In the genomic region with DNA sequence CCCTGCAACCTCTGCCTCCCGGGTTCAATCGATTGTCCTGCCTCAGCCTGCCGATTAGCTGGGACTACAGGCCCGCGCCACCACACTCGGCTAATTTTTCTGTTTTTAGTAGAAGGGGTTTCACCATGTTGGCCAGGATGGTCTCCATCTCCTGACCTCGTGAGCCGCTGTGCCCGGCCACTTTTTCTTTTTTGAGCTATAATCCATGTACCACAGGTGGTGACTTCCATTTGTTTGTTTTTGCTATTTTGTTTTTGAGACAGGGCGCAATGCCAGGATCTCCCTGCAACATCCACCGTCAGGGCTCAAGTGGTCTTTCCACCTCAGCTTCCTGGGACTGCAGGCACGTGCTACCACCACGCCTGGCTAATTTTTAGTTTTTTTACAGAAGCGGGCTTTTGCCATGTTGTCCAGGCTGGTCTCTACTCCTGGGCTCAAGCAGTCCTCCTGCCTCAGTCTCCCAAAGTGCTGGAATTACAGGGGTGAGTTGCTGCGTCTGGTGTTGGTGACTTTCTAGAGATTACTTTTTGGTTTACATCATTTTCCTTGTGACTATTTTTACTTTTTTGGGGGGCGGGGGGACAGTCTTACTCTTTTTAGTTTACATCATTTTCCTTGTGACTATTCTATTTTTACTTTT, we compare ENCODE assay signal across 1 cellular context.
TF ChIP-seq lines count a peak whose summit lies in the region.

No MANE protein-coding gene starts in this region.

TF ChIP-seq in K562, 482 proteins besides CTCF, POLR2A, EP300 and RAD21 (continued from another document and continues in another):
- TF ChIP-seq, protein P1, sequence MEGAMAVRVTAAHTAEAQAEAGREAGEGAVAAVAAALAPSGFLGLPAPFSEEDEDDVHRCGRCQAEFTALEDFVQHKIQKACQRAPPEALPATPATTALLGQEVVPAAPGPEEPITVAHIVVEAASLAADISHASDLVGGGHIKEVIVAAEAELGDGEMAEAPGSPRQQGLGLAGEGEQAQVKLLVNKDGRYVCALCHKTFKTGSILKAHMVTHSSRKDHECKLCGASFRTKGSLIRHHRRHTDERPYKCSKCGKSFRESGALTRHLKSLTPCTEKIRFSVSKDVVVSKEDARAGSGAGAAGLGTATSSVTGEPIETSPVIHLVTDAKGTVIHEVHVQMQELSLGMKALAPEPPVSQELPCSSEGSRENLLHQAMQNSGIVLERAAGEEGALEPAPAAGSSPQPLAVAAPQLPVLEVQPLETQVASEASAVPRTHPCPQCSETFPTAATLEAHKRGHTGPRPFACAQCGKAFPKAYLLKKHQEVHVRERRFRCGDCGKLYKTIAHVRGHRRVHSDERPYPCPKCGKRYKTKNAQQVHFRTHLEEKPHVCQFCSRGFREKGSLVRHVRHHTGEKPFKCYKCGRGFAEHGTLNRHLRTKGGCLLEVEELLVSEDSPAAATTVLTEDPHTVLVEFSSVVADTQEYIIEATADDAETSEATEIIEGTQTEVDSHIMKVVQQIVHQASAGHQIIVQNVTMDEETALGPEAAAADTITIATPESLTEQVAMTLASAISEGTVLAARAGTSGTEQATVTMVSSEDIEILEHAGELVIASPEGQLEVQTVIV (CRISPR knock-in tag; IDR thresholded peaks at IDR 0.05; ENCODE audit: borderline replicate concordance) = 0 out of 2 replicates have a peak, but pooled peaks have one; percentile 13
- TF ChIP-seq, protein P2, sequence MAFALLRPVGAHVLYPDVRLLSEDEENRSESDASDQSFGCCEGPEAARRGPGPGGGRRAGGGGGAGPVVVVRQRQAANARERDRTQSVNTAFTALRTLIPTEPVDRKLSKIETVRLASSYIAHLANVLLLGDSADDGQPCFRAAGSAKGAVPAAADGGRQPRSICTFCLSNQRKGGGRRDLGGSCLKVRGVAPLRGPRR (CRISPR knock-in tag; IDR thresholded peaks at IDR 0.05) = no peak
- TF ChIP-seq ZNF311 (CRISPR knock-in tag; IDR thresholded peaks at IDR 0.05) (no peak), TAL1 (IDR thresholded peaks at IDR 0.05) (peak; percentile 4; the same call in 1 of the 2 replicates), KLF6 (CRISPR knock-in tag; IDR thresholded peaks at IDR 0.05; ENCODE audit: borderline replicate concordance) (no peak), GTF2F1 (IDR thresholded peaks at IDR 0.05; ENCODE audit: low read depth, low read length) (no peak), TAF7 (tag; IDR thresholded peaks at IDR 0.05) (peak; percentile 24; the same call in 1 of the 2 replicates), LCOR (CRISPR knock-in tag; IDR thresholded peaks at IDR 0.05) (no peak), ZFX (CRISPR knock-in tag; IDR thresholded peaks at IDR 0.05) (no peak; the same call in 1 of the 2 replicates), SMAD4 (CRISPR knock-in tag; conservative IDR thresholded peaks at IDR 0.05) (no peak), HLTF (IDR thresholded peaks at IDR 0.05) (peak; percentile 29; the same call in 1 of the 2 replicates), KDM1A (IDR thresholded peaks at IDR 0.05) (no peak), ZNF12 (CRISPR knock-in tag; IDR thresholded peaks at IDR 0.05) (no peak), SAP30 (IDR thresholded peaks at IDR 0.05; ENCODE audit: borderline replicate concordance, insufficient read depth, low read depth, low read length, poor library complexity, severe bottlenecking) (peak; percentile 54), RBM39 (optimal IDR thresholded peaks at IDR 0.05; ENCODE audit: low read depth, low read length) (peak; percentile 34), MEF2A (IDR thresholded peaks at IDR 0.05; ENCODE audit: control insufficient read depth, low read depth, low read length) (no peak), PHB2 (IDR thresholded peaks at IDR 0.05; ENCODE audit: low read depth) (0 out of 2 replicates have a peak, but pooled peaks have one; percentile 33), KLF1 (tag; IDR thresholded peaks at IDR 0.05) (no peak), XRCC3 (IDR thresholded peaks at IDR 0.05) (no peak), CCNT2 (IDR thresholded peaks at IDR 0.05; ENCODE audit: borderline replicate concordance, extremely low read depth, insufficient read length, low read depth, low read length) (no peak), SETDB1 (IDR thresholded peaks at IDR 0.05; ENCODE audit: low read length) (no peak), MTA1 (IDR thresholded peaks at IDR 0.05; ENCODE audit: borderline replicate concordance) (no peak), C11orf30 (IDR thresholded peaks at IDR 0.05; ENCODE audit: low read depth) (no peak), SRSF1 (IDR thresholded peaks at IDR 0.05; ENCODE audit: low read depth, low read length) (no peak), PML (IDR thresholded peaks at IDR 0.05; ENCODE audit: low read length) (no peak), PHB (CRISPR knock-in tag; IDR thresholded peaks at IDR 0.05) (no peak), RBFOX2 (IDR thresholded peaks at IDR 0.05; ENCODE audit: low read depth, low read length) (peak; percentile 74), ZNF24 (IDR thresholded peaks at IDR 0.05) (no peak), HNRNPL (IDR thresholded peaks at IDR 0.05; ENCODE audit: low read depth, low read length) (no peak), PURB (CRISPR knock-in tag; IDR thresholded peaks at IDR 0.05; ENCODE audit: low read depth) (no peak)
- TF ChIP-seq, protein P3, sequence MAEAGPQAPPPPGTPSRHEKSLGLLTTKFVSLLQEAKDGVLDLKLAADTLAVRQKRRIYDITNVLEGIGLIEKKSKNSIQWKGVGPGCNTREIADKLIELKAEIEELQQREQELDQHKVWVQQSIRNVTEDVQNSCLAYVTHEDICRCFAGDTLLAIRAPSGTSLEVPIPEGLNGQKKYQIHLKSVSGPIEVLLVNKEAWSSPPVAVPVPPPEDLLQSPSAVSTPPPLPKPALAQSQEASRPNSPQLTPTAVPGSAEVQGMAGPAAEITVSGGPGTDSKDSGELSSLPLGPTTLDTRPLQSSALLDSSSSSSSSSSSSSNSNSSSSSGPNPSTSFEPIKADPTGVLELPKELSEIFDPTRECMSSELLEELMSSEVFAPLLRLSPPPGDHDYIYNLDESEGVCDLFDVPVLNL (CRISPR knock-in tag; IDR thresholded peaks at IDR 0.05; ENCODE audit: low read depth) = peak; percentile 52; the same call in 1 of the 2 replicates
- TF ChIP-seq, protein P4, sequence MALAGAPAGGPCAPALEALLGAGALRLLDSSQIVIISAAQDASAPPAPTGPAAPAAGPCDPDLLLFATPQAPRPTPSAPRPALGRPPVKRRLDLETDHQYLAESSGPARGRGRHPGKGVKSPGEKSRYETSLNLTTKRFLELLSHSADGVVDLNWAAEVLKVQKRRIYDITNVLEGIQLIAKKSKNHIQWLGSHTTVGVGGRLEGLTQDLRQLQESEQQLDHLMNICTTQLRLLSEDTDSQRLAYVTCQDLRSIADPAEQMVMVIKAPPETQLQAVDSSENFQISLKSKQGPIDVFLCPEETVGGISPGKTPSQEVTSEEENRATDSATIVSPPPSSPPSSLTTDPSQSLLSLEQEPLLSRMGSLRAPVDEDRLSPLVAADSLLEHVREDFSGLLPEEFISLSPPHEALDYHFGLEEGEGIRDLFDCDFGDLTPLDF (CRISPR knock-in tag; IDR thresholded peaks at IDR 0.05) = peak; percentile 50
- TF ChIP-seq, protein P5, sequence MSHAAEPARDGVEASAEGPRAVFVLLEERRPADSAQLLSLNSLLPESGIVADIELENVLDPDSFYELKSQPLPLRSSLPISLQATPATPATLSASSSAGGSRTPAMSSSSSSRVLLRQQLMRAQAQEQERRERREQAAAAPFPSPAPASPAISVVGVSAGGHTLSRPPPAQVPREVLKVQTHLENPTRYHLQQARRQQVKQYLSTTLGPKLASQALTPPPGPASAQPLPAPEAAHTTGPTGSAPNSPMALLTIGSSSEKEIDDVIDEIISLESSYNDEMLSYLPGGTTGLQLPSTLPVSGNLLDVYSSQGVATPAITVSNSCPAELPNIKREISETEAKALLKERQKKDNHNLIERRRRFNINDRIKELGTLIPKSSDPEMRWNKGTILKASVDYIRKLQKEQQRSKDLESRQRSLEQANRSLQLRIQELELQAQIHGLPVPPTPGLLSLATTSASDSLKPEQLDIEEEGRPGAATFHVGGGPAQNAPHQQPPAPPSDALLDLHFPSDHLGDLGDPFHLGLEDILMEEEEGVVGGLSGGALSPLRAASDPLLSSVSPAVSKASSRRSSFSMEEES (CRISPR knock-in tag; IDR thresholded peaks at IDR 0.05) = no peak
- TF ChIP-seq, protein P6, sequence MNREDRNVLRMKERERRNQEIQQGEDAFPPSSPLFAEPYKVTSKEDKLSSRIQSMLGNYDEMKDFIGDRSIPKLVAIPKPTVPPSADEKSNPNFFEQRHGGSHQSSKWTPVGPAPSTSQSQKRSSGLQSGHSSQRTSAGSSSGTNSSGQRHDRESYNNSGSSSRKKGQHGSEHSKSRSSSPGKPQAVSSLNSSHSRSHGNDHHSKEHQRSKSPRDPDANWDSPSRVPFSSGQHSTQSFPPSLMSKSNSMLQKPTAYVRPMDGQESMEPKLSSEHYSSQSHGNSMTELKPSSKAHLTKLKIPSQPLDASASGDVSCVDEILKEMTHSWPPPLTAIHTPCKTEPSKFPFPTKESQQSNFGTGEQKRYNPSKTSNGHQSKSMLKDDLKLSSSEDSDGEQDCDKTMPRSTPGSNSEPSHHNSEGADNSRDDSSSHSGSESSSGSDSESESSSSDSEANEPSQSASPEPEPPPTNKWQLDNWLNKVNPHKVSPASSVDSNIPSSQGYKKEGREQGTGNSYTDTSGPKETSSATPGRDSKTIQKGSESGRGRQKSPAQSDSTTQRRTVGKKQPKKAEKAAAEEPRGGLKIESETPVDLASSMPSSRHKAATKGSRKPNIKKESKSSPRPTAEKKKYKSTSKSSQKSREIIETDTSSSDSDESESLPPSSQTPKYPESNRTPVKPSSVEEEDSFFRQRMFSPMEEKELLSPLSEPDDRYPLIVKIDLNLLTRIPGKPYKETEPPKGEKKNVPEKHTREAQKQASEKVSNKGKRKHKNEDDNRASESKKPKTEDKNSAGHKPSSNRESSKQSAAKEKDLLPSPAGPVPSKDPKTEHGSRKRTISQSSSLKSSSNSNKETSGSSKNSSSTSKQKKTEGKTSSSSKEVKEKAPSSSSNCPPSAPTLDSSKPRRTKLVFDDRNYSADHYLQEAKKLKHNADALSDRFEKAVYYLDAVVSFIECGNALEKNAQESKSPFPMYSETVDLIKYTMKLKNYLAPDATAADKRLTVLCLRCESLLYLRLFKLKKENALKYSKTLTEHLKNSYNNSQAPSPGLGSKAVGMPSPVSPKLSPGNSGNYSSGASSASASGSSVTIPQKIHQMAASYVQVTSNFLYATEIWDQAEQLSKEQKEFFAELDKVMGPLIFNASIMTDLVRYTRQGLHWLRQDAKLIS (CRISPR knock-in tag; IDR thresholded peaks at IDR 0.05) = peak; percentile 23; the same call in 1 of the 2 replicates
- TF ChIP-seq, protein P7, sequence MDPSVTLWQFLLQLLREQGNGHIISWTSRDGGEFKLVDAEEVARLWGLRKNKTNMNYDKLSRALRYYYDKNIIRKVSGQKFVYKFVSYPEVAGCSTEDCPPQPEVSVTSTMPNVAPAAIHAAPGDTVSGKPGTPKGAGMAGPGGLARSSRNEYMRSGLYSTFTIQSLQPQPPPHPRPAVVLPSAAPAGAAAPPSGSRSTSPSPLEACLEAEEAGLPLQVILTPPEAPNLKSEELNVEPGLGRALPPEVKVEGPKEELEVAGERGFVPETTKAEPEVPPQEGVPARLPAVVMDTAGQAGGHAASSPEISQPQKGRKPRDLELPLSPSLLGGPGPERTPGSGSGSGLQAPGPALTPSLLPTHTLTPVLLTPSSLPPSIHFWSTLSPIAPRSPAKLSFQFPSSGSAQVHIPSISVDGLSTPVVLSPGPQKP (CRISPR knock-in tag; IDR thresholded peaks at IDR 0.05) = no peak
- TF ChIP-seq, protein P8, sequence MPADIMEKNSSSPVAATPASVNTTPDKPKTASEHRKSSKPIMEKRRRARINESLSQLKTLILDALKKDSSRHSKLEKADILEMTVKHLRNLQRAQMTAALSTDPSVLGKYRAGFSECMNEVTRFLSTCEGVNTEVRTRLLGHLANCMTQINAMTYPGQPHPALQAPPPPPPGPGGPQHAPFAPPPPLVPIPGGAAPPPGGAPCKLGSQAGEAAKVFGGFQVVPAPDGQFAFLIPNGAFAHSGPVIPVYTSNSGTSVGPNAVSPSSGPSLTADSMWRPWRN (IDR thresholded peaks at IDR 0.05; ENCODE audit: low read depth) = no peak
- TF ChIP-seq, protein P9, sequence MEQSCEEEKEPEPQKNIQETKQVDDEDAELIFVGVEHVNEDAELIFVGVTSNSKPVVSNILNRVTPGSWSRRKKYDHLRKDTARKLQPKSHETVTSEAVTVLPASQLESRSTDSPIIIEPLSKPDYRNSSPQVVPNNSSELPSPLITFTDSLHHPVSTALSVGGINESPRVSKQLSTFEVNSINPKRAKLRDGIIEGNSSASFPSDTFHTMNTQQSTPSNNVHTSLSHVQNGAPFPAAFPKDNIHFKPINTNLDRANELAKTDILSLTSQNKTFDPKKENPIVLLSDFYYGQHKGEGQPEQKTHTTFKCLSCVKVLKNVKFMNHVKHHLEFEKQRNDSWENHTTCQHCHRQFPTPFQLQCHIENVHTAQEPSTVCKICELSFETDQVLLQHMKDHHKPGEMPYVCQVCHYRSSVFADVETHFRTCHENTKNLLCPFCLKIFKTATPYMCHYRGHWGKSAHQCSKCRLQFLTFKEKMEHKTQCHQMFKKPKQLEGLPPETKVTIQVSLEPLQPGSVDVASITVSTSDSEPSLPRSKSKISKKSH (CRISPR knock-in tag; IDR thresholded peaks at IDR 0.05) = no peak
- TF ChIP-seq, protein P10, sequence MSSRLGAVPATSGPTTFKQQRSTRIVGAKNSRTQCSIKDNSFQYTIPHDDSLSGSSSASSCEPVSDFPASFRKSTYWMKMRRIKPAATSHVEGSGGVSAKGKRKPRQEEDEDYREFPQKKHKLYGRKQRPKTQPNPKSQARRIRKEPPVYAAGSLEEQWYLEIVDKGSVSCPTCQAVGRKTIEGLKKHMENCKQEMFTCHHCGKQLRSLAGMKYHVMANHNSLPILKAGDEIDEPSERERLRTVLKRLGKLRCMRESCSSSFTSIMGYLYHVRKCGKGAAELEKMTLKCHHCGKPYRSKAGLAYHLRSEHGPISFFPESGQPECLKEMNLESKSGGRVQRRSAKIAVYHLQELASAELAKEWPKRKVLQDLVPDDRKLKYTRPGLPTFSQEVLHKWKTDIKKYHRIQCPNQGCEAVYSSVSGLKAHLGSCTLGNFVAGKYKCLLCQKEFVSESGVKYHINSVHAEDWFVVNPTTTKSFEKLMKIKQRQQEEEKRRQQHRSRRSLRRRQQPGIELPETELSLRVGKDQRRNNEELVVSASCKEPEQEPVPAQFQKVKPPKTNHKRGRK (tag; IDR thresholded peaks at IDR 0.05) = peak; percentile 70
- TF ChIP-seq, protein P11, sequence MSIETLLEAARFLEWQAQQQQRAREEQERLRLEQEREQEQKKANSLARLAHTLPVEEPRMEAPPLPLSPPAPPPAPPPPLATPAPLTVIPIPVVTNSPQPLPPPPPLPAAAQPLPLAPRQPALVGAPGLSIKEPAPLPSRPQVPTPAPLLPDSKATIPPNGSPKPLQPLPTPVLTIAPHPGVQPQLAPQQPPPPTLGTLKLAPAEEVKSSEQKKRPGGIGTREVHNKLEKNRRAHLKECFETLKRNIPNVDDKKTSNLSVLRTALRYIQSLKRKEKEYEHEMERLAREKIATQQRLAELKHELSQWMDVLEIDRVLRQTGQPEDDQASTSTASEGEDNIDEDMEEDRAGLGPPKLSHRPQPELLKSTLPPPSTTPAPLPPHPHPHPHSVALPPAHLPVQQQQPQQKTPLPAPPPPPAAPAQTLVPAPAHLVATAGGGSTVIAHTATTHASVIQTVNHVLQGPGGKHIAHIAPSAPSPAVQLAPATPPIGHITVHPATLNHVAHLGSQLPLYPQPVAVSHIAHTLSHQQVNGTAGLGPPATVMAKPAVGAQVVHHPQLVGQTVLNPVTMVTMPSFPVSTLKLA (conservative IDR thresholded peaks at IDR 0.05) = no peak
- TF ChIP-seq, protein P12, sequence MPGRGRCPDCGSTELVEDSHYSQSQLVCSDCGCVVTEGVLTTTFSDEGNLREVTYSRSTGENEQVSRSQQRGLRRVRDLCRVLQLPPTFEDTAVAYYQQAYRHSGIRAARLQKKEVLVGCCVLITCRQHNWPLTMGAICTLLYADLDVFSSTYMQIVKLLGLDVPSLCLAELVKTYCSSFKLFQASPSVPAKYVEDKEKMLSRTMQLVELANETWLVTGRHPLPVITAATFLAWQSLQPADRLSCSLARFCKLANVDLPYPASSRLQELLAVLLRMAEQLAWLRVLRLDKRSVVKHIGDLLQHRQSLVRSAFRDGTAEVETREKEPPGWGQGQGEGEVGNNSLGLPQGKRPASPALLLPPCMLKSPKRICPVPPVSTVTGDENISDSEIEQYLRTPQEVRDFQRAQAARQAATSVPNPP (IDR thresholded peaks at IDR 0.05; ENCODE audit: borderline replicate concordance, insufficient read depth, insufficient read length) = no peak
